ENCODE assay signal across 1 cellular context in the genomic region with DNA sequence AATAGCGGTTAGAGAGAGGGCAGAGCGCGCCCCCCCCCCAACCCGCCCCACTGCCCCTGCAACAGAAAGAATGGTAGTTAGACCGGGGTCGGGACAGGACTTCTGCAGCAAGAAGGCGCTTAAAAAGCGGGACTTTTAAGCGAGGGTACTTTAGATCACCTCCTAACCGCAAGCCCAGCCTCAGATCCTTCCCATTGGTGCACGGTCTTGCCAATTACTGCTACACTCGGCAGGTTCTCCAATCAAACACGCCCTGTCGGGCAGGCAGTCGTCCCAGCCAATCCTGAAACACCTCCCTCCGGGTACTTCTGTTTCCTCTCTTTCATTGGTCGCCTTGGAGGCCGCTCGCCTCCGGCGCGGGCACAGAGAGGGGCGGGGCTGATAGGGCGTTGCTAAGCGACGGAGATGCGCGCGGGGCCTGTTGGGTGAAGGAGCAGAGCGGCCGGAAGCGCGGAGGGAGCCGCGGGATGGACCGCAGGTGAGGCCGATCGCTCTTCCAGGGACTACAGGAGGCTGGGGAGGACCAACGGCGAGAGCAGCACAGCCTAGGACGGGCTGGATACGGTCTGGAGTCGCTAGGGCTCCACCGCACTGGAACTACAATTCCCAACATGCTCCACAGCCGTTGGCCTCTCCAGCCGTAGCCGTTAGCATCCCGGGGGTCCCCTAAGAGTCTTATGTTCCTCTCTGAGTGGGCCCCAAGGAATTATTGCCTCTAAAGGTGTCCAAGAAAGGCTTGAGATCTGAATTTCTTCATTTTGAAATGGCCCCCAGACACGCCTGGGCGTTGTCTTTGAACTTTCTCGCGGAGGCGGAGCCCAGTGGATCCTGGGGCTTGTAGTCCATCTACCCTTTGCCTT.
TF ChIP-seq lines count a peak whose summit lies in the region.

A gene (plus strand): TSS at position 428 of the 860 bp plus-strand sequence. CDS start 40 bp downstream, at position 468.

TF ChIP-seq in HepG2, 621 proteins besides CTCF, POLR2A, EP300 and RAD21 (continued from another document and continues in another):
- TF ChIP-seq PLRG1 (conservative IDR thresholded peaks at IDR 0.05) = no peak
- no peak for TF ChIP-seq ZNF577 (CRISPR knock-in tag; IDR thresholded peaks at IDR 0.05; ENCODE audit: borderline replicate concordance, low read depth)
- no peak; the same call in 1 of the 2 replicates for TF ChIP-seq HOXD1 (CRISPR knock-in tag; IDR thresholded peaks at IDR 0.05)
- peak; percentile 80 for TF ChIP-seq ZFX (CRISPR knock-in tag; IDR thresholded peaks at IDR 0.05; ENCODE audit: low read depth)
- TF ChIP-seq ZNF605 (CRISPR knock-in tag; IDR thresholded peaks at IDR 0.05) = peak; percentile 55
- no peak for TF ChIP-seq BHLHE40 (IDR thresholded peaks at IDR 0.05; ENCODE audit: low read length)
- TF ChIP-seq, protein P1, sequence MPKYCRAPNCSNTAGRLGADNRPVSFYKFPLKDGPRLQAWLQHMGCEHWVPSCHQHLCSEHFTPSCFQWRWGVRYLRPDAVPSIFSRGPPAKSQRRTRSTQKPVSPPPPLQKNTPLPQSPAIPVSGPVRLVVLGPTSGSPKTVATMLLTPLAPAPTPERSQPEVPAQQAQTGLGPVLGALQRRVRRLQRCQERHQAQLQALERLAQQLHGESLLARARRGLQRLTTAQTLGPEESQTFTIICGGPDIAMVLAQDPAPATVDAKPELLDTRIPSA (CRISPR knock-in tag; IDR thresholded peaks at IDR 0.05; ENCODE audit: borderline replicate concordance) = no peak
- no peak for TF ChIP-seq MED13 (CRISPR knock-in tag; IDR thresholded peaks at IDR 0.05)
- TF ChIP-seq FOXJ3 (CRISPR knock-in tag; IDR thresholded peaks at IDR 0.05; ENCODE audit: borderline replicate concordance) = no peak
- TF ChIP-seq KLF9 (CRISPR knock-in tag; IDR thresholded peaks at IDR 0.05; ENCODE audit: low read depth) = no peak
- TF ChIP-seq, protein P2, sequence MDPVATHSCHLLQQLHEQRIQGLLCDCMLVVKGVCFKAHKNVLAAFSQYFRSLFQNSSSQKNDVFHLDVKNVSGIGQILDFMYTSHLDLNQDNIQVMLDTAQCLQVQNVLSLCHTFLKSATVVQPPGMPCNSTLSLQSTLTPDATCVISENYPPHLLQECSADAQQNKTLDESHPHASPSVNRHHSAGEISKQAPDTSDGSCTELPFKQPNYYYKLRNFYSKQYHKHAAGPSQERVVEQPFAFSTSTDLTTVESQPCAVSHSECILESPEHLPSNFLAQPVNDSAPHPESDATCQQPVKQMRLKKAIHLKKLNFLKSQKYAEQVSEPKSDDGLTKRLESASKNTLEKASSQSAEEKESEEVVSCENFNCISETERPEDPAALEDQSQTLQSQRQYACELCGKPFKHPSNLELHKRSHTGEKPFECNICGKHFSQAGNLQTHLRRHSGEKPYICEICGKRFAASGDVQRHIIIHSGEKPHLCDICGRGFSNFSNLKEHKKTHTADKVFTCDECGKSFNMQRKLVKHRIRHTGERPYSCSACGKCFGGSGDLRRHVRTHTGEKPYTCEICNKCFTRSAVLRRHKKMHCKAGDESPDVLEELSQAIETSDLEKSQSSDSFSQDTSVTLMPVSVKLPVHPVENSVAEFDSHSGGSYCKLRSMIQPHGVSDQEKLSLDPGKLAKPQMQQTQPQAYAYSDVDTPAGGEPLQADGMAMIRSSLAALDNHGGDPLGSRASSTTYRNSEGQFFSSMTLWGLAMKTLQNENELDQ (CRISPR knock-in tag; IDR thresholded peaks at IDR 0.05; ENCODE audit: borderline replicate concordance) = no peak
- TF ChIP-seq POLR2AphosphoS2 (IDR thresholded peaks at IDR 0.05; ENCODE audit: low read depth, low read length) = no peak
- TF ChIP-seq, protein P3, sequence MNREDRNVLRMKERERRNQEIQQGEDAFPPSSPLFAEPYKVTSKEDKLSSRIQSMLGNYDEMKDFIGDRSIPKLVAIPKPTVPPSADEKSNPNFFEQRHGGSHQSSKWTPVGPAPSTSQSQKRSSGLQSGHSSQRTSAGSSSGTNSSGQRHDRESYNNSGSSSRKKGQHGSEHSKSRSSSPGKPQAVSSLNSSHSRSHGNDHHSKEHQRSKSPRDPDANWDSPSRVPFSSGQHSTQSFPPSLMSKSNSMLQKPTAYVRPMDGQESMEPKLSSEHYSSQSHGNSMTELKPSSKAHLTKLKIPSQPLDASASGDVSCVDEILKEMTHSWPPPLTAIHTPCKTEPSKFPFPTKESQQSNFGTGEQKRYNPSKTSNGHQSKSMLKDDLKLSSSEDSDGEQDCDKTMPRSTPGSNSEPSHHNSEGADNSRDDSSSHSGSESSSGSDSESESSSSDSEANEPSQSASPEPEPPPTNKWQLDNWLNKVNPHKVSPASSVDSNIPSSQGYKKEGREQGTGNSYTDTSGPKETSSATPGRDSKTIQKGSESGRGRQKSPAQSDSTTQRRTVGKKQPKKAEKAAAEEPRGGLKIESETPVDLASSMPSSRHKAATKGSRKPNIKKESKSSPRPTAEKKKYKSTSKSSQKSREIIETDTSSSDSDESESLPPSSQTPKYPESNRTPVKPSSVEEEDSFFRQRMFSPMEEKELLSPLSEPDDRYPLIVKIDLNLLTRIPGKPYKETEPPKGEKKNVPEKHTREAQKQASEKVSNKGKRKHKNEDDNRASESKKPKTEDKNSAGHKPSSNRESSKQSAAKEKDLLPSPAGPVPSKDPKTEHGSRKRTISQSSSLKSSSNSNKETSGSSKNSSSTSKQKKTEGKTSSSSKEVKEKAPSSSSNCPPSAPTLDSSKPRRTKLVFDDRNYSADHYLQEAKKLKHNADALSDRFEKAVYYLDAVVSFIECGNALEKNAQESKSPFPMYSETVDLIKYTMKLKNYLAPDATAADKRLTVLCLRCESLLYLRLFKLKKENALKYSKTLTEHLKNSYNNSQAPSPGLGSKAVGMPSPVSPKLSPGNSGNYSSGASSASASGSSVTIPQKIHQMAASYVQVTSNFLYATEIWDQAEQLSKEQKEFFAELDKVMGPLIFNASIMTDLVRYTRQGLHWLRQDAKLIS (CRISPR knock-in tag; IDR thresholded peaks at IDR 0.05) = no peak
- TF ChIP-seq PHF5A (CRISPR knock-in tag; IDR thresholded peaks at IDR 0.05; ENCODE audit: low read depth, unreplicated experiment) = no peak
- peak; percentile 69 for TF ChIP-seq KDM2A (CRISPR knock-in tag; IDR thresholded peaks at IDR 0.05; ENCODE audit: borderline replicate concordance, low read depth)
- TF ChIP-seq, protein P4, sequence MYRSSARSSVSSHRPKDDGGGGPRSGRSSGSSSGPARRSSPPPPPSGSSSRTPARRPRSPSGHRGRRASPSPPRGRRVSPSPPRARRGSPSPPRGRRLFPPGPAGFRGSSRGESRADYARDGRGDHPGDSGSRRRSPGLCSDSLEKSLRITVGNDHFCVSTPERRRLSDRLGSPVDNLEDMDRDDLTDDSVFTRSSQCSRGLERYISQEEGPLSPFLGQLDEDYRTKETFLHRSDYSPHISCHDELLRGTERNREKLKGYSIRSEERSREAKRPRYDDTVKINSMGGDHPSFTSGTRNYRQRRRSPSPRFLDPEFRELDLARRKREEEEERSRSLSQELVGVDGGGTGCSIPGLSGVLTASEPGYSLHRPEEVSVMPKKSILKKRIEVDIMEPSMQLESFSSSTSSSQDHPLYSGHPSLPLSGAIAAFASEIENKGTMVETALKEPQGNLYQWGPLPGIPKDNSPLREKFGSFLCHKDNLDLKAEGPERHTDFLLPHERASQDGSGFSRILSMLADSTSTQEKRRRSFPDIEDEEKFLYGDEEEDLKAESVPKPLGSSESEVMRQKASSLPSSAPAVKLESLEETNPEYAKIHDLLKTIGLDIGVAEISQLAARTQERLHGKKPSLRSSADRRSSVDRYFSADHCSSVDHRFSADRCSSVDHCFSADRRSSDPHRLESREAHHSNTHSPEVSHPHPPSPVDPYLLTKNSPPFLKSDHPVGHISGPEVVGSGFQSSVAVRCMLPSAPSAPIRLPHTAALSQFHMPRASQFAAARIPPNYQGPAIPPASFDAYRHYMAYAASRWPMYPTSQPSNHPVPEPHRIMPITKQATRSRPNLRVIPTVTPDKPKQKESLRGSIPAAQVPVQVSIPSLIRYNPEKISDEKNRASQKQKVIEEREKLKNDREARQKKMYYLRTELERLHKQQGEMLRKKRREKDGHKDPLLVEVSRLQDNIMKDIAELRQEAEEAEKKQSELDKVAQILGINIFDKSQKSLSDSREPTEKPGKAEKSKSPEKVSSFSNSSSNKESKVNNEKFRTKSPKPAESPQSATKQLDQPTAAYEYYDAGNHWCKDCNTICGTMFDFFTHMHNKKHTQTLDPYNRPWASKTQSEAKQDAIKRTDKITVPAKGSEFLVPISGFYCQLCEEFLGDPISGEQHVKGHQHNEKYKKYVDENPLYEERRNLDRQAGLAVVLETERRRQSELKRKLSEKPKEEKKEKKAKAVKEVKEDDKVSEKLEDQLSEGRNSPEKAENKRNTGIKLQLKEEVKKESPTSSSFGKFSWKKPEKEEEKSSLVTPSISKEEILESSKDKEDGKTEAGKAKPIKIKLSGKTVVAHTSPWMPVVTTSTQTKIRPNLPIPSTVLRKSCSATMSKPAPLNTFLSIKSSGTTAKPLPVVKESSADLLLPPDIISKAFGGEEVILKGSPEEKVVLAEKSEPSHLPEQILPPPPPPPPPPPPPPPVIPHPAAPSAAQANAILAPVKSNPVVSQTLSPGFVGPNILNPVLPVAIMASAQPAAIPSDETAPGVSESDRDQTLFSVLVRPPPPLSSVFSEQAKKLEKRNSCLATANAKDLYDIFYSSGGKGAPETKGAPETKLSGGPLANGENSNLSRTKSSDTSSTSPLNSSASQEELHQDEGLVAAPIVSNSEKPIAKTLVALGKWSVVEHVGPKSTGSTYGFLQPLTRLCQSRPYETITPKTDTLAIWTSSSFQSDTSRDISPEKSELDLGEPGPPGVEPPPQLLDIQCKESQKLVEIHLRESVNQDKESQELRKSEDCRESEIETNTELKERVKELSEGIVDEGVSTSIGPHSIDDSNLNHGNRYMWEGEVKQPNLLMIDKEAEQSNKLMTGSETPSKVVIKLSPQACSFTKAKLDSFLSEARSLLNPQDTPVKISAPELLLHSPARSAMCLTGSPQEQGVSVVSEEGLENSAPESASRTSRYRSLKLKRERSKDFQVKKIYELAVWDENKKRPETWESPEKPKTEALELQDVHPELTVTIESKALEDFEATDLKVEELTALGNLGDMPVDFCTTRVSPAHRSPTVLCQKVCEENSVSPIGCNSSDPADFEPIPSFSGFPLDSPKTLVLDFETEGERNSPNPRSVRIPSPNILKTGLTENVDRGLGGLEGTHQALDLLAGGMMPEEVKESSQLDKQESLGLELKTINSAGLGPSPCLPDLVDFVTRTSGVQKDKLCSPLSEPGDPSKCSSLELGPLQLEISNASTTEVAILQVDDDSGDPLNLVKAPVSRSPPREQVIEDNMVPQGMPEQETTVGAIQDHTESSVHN (CRISPR knock-in tag; IDR thresholded peaks at IDR 0.05) = 0 out of 2 replicates have a peak, but pooled peaks have one; percentile 35
- TF ChIP-seq CEBPB (IDR thresholded peaks at IDR 0.05; ENCODE audit: borderline replicate concordance, low read depth, low read length) = no peak
- TF ChIP-seq GPN1 (CRISPR knock-in tag; IDR thresholded peaks at IDR 0.05; ENCODE audit: borderline replicate concordance) = no peak
- TF ChIP-seq HES4 (CRISPR knock-in tag; IDR thresholded peaks at IDR 0.05; ENCODE audit: borderline replicate concordance) = no peak; the same call in 1 of the 2 replicates
- TF ChIP-seq CENPX (CRISPR knock-in tag; IDR thresholded peaks at IDR 0.05) = no peak
- TF ChIP-seq ZNF589 (CRISPR knock-in tag; conservative IDR thresholded peaks at IDR 0.05) = no peak
- no peak for TF ChIP-seq DPF2 (CRISPR knock-in tag; IDR thresholded peaks at IDR 0.05; ENCODE audit: borderline replicate concordance, low read depth)
- TF ChIP-seq, protein P5, sequence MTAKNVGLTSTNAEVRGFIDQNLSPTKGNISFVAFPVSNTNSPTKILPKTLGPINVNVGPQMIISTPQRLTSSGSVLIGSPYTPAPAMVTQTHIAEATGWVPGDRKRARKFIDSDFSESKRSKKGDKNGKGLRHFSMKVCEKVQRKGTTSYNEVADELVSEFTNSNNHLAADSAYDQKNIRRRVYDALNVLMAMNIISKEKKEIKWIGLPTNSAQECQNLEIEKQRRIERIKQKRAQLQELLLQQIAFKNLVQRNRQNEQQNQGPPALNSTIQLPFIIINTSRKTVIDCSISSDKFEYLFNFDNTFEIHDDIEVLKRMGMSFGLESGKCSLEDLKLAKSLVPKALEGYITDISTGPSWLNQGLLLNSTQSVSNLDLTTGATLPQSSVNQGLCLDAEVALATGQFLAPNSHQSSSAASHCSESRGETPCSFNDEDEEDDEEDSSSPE (CRISPR knock-in tag; IDR thresholded peaks at IDR 0.05) = peak; percentile 93
- TF ChIP-seq, protein P6, sequence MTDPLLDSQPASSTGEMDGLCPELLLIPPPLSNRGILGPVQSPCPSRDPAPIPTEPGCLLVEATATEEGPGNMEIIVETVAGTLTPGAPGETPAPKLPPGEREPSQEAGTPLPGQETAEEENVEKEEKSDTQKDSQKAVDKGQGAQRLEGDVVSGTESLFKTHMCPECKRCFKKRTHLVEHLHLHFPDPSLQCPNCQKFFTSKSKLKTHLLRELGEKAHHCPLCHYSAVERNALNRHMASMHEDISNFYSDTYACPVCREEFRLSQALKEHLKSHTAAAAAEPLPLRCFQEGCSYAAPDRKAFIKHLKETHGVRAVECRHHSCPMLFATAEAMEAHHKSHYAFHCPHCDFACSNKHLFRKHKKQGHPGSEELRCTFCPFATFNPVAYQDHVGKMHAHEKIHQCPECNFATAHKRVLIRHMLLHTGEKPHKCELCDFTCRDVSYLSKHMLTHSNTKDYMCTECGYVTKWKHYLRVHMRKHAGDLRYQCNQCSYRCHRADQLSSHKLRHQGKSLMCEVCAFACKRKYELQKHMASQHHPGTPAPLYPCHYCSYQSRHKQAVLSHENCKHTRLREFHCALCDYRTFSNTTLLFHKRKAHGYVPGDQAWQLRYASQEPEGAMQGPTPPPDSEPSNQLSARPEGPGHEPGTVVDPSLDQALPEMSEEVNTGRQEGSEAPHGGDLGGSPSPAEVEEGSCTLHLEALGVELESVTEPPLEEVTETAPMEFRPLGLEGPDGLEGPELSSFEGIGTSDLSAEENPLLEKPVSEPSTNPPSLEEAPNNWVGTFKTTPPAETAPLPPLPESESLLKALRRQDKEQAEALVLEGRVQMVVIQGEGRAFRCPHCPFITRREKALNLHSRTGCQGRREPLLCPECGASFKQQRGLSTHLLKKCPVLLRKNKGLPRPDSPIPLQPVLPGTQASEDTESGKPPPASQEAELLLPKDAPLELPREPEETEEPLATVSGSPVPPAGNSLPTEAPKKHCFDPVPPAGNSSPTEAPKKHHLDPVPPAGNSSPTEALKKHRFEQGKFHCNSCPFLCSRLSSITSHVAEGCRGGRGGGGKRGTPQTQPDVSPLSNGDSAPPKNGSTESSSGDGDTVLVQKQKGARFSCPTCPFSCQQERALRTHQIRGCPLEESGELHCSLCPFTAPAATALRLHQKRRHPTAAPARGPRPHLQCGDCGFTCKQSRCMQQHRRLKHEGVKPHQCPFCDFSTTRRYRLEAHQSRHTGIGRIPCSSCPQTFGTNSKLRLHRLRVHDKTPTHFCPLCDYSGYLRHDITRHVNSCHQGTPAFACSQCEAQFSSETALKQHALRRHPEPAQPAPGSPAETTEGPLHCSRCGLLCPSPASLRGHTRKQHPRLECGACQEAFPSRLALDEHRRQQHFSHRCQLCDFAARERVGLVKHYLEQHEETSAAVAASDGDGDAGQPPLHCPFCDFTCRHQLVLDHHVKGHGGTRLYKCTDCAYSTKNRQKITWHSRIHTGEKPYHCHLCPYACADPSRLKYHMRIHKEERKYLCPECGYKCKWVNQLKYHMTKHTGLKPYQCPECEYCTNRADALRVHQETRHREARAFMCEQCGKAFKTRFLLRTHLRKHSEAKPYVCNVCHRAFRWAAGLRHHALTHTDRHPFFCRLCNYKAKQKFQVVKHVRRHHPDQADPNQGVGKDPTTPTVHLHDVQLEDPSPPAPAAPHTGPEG (CRISPR knock-in tag; IDR thresholded peaks at IDR 0.05) = no peak
- TF ChIP-seq TOE1 (CRISPR knock-in tag; IDR thresholded peaks at IDR 0.05) = no peak
- no peak for TF ChIP-seq ARNT2 (CRISPR knock-in tag; IDR thresholded peaks at IDR 0.05; ENCODE audit: low read depth)
- TF ChIP-seq NR1H2 (CRISPR knock-in tag; IDR thresholded peaks at IDR 0.05; ENCODE audit: borderline replicate concordance, low read depth) = no peak
